In genomic region chr2:95099910-95100309, GRCh38 we compare ENCODE assay signal across 35 cellular contexts.
"Had no signal": no experiment of that assay in that cellular context is flagged by ENCODE, and none has a peak within 500 bp of the region (broad histone marks: within the 10 kb centered on the region; RNA-seq: fewer than 3 reads in every experiment).

No MANE protein-coding gene starts in this region.

- H3K4me1 Mint-ChIP-seq: activated B cell treated with CpG ODN at 0.5 μM for 24 hours had no signal

- H3K27ac Mint-ChIP-seq: activated B cell treated with CpG ODN at 0.5 μM for 24 hours; activated CD4-positive, alpha-beta memory T cell treated with anti-CD3 and anti-CD28 coated beads for 36 hours; activated CD4-positive, alpha-beta T cell treated with anti-CD3 and anti-CD28 coated beads for 36 hours; activated CD4-positive, alpha-beta T cell treated with anti-CD3 and anti-CD28 coated beads, Interleukin-2, amount 10 ng/mL, durations not matched to agents 24 days and 14 days; activated naive CD4-positive, alpha-beta T cell treated with anti-CD3 and anti-CD28 coated beads for 36 hours; activated naive CD8-positive, alpha-beta T cell treated with anti-CD3 and anti-CD28 coated beads for 36 hours; activated naive CD8-positive, alpha-beta T cell treated with anti-CD3 and anti-CD28 coated beads, Interleukin-2, amount 50 U/mL, for 24 hours; activated T-helper 1 cell treated with anti-CD3 and anti-CD28 coated beads, Interleukin-12 subunit alpha, Interleukin-12 subunit beta, Interleukin-2, Interleukin-4 antibody, amounts not matched to agents 30 ng/mL and 10 ng/mL and 1 ng/mL, durations not matched to agents 14 hours and 24 hours and 36 hours; activated T-helper 2 cell treated with anti-CD3 and anti-CD28 coated beads, Interferon-gamma antibody, Interleukin-2, Interleukin-4, amounts not matched to agents 10 μg/mL and 5 μg/mL and 100 μg/mL, durations not matched to agents 14 hours and 24 hours and 36 hours; T-cell; T-helper 1 cell treated with Interleukin-12 subunit alpha and Interleukin-12 subunit beta and Interleukin-4 antibody, amounts not matched to agents 30 μg/mL and 1 μg/mL, for 36 hours had no signal

- H3K4me3 Mint-ChIP-seq: activated B cell treated with CpG ODN at 0.5 μM for 24 hours; activated CD4-positive, alpha-beta memory T cell treated with anti-CD3 and anti-CD28 coated beads for 36 hours; activated CD4-positive, alpha-beta T cell treated with anti-CD3 and anti-CD28 coated beads for 36 hours; activated CD4-positive, alpha-beta T cell treated with anti-CD3 and anti-CD28 coated beads, Interleukin-2, amount 10 ng/mL, durations not matched to agents 24 days and 14 days; activated naive CD4-positive, alpha-beta T cell treated with anti-CD3 and anti-CD28 coated beads for 36 hours; activated naive CD4-positive, alpha-beta T cell treated with anti-CD3 and anti-CD28 coated beads, Interleukin-2, amount 50 U/mL, for 24 hours; activated naive CD8-positive, alpha-beta T cell treated with anti-CD3 and anti-CD28 coated beads for 36 hours; activated naive CD8-positive, alpha-beta T cell treated with anti-CD3 and anti-CD28 coated beads, Interleukin-2, amount 50 U/mL, for 24 hours; activated T-cell treated with anti-CD3 and anti-CD28 coated beads, Interleukin-2, amount 50 U/mL, for 4 hours; activated T-helper 1 cell treated with anti-CD3 and anti-CD28 coated beads, Interleukin-12 subunit alpha, Interleukin-12 subunit beta, Interleukin-2, Interleukin-4 antibody, amounts not matched to agents 30 ng/mL and 10 ng/mL and 1 ng/mL, durations not matched to agents 14 hours and 24 hours and 36 hours; T-cell; T-helper 1 cell treated with Interleukin-12 subunit alpha and Interleukin-12 subunit beta and Interleukin-4 antibody, amounts not matched to agents 30 μg/mL and 1 μg/mL, for 36 hours had no signal

- H3K27me3 ChIP-seq: adrenal gland, body of pancreas, cardiac muscle cell, colonic mucosa, gastrocnemius medialis, heart left ventricle had no signal

- H3K9me3 Mint-ChIP-seq: activated B cell treated with CpG ODN at 0.5 μM for 24 hours; activated naive CD4-positive, alpha-beta T cell treated with anti-CD3 and anti-CD28 coated beads for 36 hours; activated naive CD4-positive, alpha-beta T cell treated with anti-CD3 and anti-CD28 coated beads, Interleukin-2, amount 50 U/mL, for 24 hours; activated naive CD8-positive, alpha-beta T cell treated with anti-CD3 and anti-CD28 coated beads, Interleukin-2, amount 50 U/mL, for 24 hours; activated T-cell treated with anti-CD3 and anti-CD28 coated beads, Interleukin-2, amount 50 U/mL, for 4 hours; activated T-helper 1 cell treated with anti-CD3 and anti-CD28 coated beads, Interleukin-12 subunit alpha, Interleukin-12 subunit beta, Interleukin-2, Interleukin-4 antibody, amounts not matched to agents 30 ng/mL and 10 ng/mL and 1 ng/mL, durations not matched to agents 14 hours and 24 hours and 36 hours; activated T-helper 2 cell treated with anti-CD3 and anti-CD28 coated beads, Interferon-gamma antibody, Interleukin-2, Interleukin-4, amounts not matched to agents 10 μg/mL and 5 μg/mL and 100 μg/mL, durations not matched to agents 14 hours and 24 hours and 36 hours; T-cell had no signal

- H3K27me3 Mint-ChIP-seq: activated B cell treated with CpG ODN at 0.5 μM for 24 hours; activated CD4-positive, alpha-beta memory T cell treated with anti-CD3 and anti-CD28 coated beads for 36 hours; activated CD4-positive, alpha-beta T cell treated with anti-CD3 and anti-CD28 coated beads for 36 hours; activated CD4-positive, alpha-beta T cell treated with anti-CD3 and anti-CD28 coated beads, Interleukin-2, amount 10 ng/mL, durations not matched to agents 24 days and 14 days; activated naive CD4-positive, alpha-beta T cell treated with anti-CD3 and anti-CD28 coated beads, Interleukin-2, amount 50 U/mL, for 24 hours; activated naive CD8-positive, alpha-beta T cell treated with anti-CD3 and anti-CD28 coated beads for 36 hours; activated naive CD8-positive, alpha-beta T cell treated with anti-CD3 and anti-CD28 coated beads, Interleukin-2, amount 50 U/mL, for 24 hours; T-cell had no signal

- H3K4me1 ChIP-seq: adrenal gland, body of pancreas, colonic mucosa, gastrocnemius medialis, heart left ventricle had no signal

- H3K9me3 ChIP-seq: body of pancreas, colonic mucosa, gastrocnemius medialis had no signal

- H3K27ac ChIP-seq: adrenal gland, body of pancreas, cardiac muscle cell, colonic mucosa, gastrocnemius medialis, heart left ventricle, WERI-Rb-1 had no signal

- ATAC-seq: activated CD4-positive, alpha-beta T cell treated with anti-CD3 and anti-CD28 coated beads for 36 hours; activated CD4-positive, CD25-positive, alpha-beta regulatory T cell treated with anti-CD3 and anti-CD28 coated beads, Interleukin-2, amount 50 U/mL, for 24 hours; activated naive CD8-positive, alpha-beta T cell treated with anti-CD3 and anti-CD28 coated beads, Interleukin-2, amount 50 U/mL, for 24 hours; activated T-cell treated with anti-CD3 and anti-CD28 coated beads, Interleukin-2, amount 50 U/mL, for 4 hours; body of pancreas; esophagus mucosa; gastrocnemius medialis; heart left ventricle; T-cell had no signal

- FAIRE-seq: endometrium, endothelial cell of umbilical vein had no signal

- H3K4me3 ChIP-seq: adrenal gland, body of pancreas, cardiac muscle cell, colonic mucosa, gastrocnemius medialis, heart left ventricle had no signal

- DNase-seq: activated B cell treated with CpG ODN at 0.5 μM for 24 hours; activated CD4-positive, alpha-beta memory T cell treated with anti-CD3 and anti-CD28 coated beads for 36 hours; activated CD4-positive, alpha-beta T cell treated with anti-CD3 and anti-CD28 coated beads for 36 hours; activated CD4-positive, alpha-beta T cell treated with anti-CD3 and anti-CD28 coated beads, Interleukin-2, amount 10 ng/mL, durations not matched to agents 24 days and 14 days; activated CD8-positive, alpha-beta memory T cell treated with anti-CD3 and anti-CD28 coated beads for 24 hours; activated effector memory CD4-positive, alpha-beta T cell treated with anti-CD3 and anti-CD28 coated beads, Interleukin-2, amount 50 U/mL, for 16 hours; activated naive CD4-positive, alpha-beta T cell treated with anti-CD3 and anti-CD28 coated beads for 36 hours; activated naive CD8-positive, alpha-beta T cell treated with anti-CD3 and anti-CD28 coated beads for 36 hours; activated naive CD8-positive, alpha-beta T cell treated with anti-CD3 and anti-CD28 coated beads, Interleukin-2, amount 50 U/mL, for 24 hours; activated T-cell treated with anti-CD3 and anti-CD28 coated beads, Interleukin-2, amount 50 U/mL, for 4 hours; adrenal gland; amygdala; aorta; body of pancreas; central memory CD4-positive, alpha-beta T cell; cerebellar nuclear complex; colonic mucosa; effector CD8-positive, alpha-beta T cell; foreskin fibroblast; gastrocnemius medialis; glutamatergic neuron; heart left ventricle; SW 1271; T-cell; T1000; WERI-Rb-1 had no signal
